Comparison of ENCODE assay signal across 5 cellular contexts in genomic region chr16:7871371-7871770, GRCh38.
"Had no signal": no experiment of that assay in that cellular context is flagged by ENCODE, and none has a peak within 500 bp of the region (broad histone marks: within the 10 kb centered on the region; RNA-seq: fewer than 3 reads in every experiment).

No MANE protein-coding gene starts in this region.

- FAIRE-seq: HTR-8/SVneo, K562 had no signal

- ATAC-seq: K562 had no signal

- H3K27ac ChIP-seq: HL-60 had no signal

- H3K4me3 ChIP-seq: K562 had no signal

- DNase-seq: IMR-90, KBM-7 had no signal
